8 cellular contexts compared by ENCODE assay signal in genomic region chr16:10743610-10744369, GRCh38. TPM values are rescaled to one million over a fixed set of nuclear protein-coding genes. Genes with fewer than 3 reads are reported as not detected.
DNase-seq lines count a peak whose midpoint lies in the region; ATAC-seq and TF ChIP-seq lines count a peak whose summit lies in the region.

Gene NUBP1 (plus strand): TSS chr16:10743842. CDS start chr16:10743864, 22 bp downstream.

- H3K9me3 ChIP-seq in CD8-positive, alpha-beta T cell (ENCODE audit: low read length), result no peaks in the 10 kb centered on the region
- H3K9me3 ChIP-seq in effector memory CD4-positive, alpha-beta T cell (ENCODE audit: control insufficient read depth, low read length), result no peaks in the 10 kb centered on the region

- H3K4me3 Mint-ChIP-seq in CD8-positive, alpha-beta T cell, result peak within 1 kb of the TSS; percentile 97

- peak within 1 kb of the TSS; percentile 85 for H3K27ac ChIP-seq in CD8-positive, alpha-beta T cell (ENCODE audit: low read depth, low read length)
- peak within 1 kb of the TSS; percentile 97 for H3K27ac ChIP-seq in effector memory CD4-positive, alpha-beta T cell (ENCODE audit: insufficient read depth, low read length, poor library complexity, severe bottlenecking)

- peaks cover 19% of the 10 kb centered on the region for H3K4me1 ChIP-seq in CD8-positive, alpha-beta T cell (ENCODE audit: insufficient read depth, low read length)
- H3K4me1 ChIP-seq in effector memory CD4-positive, alpha-beta T cell (ENCODE audit: control insufficient read depth, insufficient read depth, low read length, poor library complexity, severe bottlenecking), result peaks cover 12% of the 10 kb centered on the region

- H3K9me3 Mint-ChIP-seq in CD8-positive, alpha-beta T cell, result no peaks in the 10 kb centered on the region

- no peak for TF ChIP-seq CTCF in CD8-positive, alpha-beta T cell (IDR thresholded peaks at IDR 0.05)

- H3K4me3 ChIP-seq in CD8-positive, alpha-beta T cell (ENCODE audit: low read depth, low read length), result peak within 1 kb of the TSS; percentile 84
- H3K4me3 ChIP-seq in effector memory CD4-positive, alpha-beta T cell (ENCODE audit: insufficient read depth, low read depth, low read length, poor library complexity, severe bottlenecking), result peak within 1 kb of the TSS; percentile 81

- POLR2A ChIA-PET in CD8-positive, alpha-beta T cell (lab: Charles Lee), result interaction anchor here (0.8 to 2.3 kb wide), 7 partner anchors 10 to 512 kb away, joined by 3 to 8 read pairs (median 3); partner anchors contain the start of genes DEXI and SOCS1
- POLR2A ChIA-PET in activated CD8-positive, alpha-beta memory T cell treated with anti-CD3 and anti-CD28 coated beads for 36 hours (lab: Charles Lee), result interaction anchor here (1.1 to 1.5 kb wide), 4 partner anchors 128 to 175 kb away, joined by 4 to 6 read pairs (median 4); no protein-coding TSS in a partner anchor

- H3K36me3 ChIP-seq in CD8-positive, alpha-beta T cell (ENCODE audit: insufficient read depth, low read length), result peaks cover 11% of the 10 kb centered on the region
- H3K36me3 ChIP-seq in effector memory CD4-positive, alpha-beta T cell (ENCODE audit: control insufficient read depth, insufficient read depth, low read length), result peaks cover 10% of the 10 kb centered on the region

- H3K27ac Mint-ChIP-seq in CD8-positive, alpha-beta T cell, result peak within 1 kb of the TSS; percentile 99

- H3K27me3 ChIP-seq in CD8-positive, alpha-beta T cell (ENCODE audit: insufficient read depth, low read length), result no peaks in the 10 kb centered on the region
- no peaks in the 10 kb centered on the region for H3K27me3 ChIP-seq in effector memory CD4-positive, alpha-beta T cell (replicated peaks; ENCODE audit: control insufficient read depth, insufficient read depth, low read length, poor library complexity, severe bottlenecking)

- peak; percentile 95 for ATAC-seq in CD8-positive, alpha-beta T cell
- ATAC-seq in GM19467 (IDR thresholded peaks at IDR 0.05; ENCODE audit: unreplicated experiment), result peak; percentile 76

- CTCF ChIA-PET in CD8-positive, alpha-beta T cell (lab: Charles Lee), result interaction anchor here (0.8 to 2.0 kb wide), 3 partner anchors 22 to 233 kb away, joined by 3 to 6 read pairs (median 3); no protein-coding TSS in a partner anchor
- CTCF ChIA-PET in activated CD8-positive, alpha-beta memory T cell treated with anti-CD3 and anti-CD28 coated beads for 36 hours (lab: Charles Lee), result interaction anchor here (1.1 to 2.3 kb wide), 2 partner anchors 174 to 228 kb away, joined by 6 to 11 read pairs; no protein-coding TSS in a partner anchor

- peaks cover 42% of the 10 kb centered on the region for H3K36me3 Mint-ChIP-seq in CD8-positive, alpha-beta T cell

- intact Hi-C loops in CD8-positive, alpha-beta T cell (cut with DNase I, micrococcal nuclease), result loop anchor here (1.0 to 10.0 kb wide), 15 partner anchors 199 to 1946 kb away; partner anchors contain the start of genes ATF7IP2 (in 2 of the 2), GSPT1 (in 2 of the 2), SOCS1 (in 2 of the 2) and USP7 (in 2 of the 2)

- peak; percentile 98 to 100 (median 99) for DNase-seq in CD8-positive, alpha-beta T cell
- DNase-seq in HS-5 (ENCODE audit: low read depth) (peak; percentile 92), medulla oblongata (ENCODE audit: extremely low spot score) (peak; percentile 99)
- peak; percentile 99 for DNase-seq in NK-92 treated with Interleukin-12 subunit alpha and Interleukin-12 subunit beta, amount 100 ng/mL, for 24 hours (lab: John Stamatoyannopoulos, UW)
- peak; percentile 98 to 99 (median 99) for DNase-seq in effector memory CD4-positive, alpha-beta T cell
- peak; percentile 99 for DNase-seq in stimulated activated CD8-positive, alpha-beta memory T cell treated with anti-CD3 and anti-CD28 coated beads, Interleukin-12 subunit alpha, Interleukin-12 subunit beta, amount 100 ng/mL, for 1 hour (ENCODE audit: low read depth)

- H3K27me3 Mint-ChIP-seq in CD8-positive, alpha-beta T cell (ENCODE audit: low read depth), result no peaks in the 10 kb centered on the region

- peaks cover 38% of the 10 kb centered on the region for H3K4me1 Mint-ChIP-seq in CD8-positive, alpha-beta T cell (ENCODE audit: low read depth)

RNA-seq across cellular contexts. Expression of gene NUBP1, which starts in this region (rescaled TPM):
- 10 to 100 TPM; 22.8 to 25.1 TPM for total RNA-seq in CD8-positive, alpha-beta T cell
- total RNA-seq in activated CD8-positive, alpha-beta memory T cell treated with anti-CD3 and anti-CD28 coated beads for 36 hours, result 10 to 100 TPM; 32.5 to 37.0 TPM

Comparison
In these comparisons a context has a peak if more than half of its experiments do, and no peak if none do; other contexts are left out.
1. Peak in every context shown above with its lines: DNase-seq, ATAC-seq, H3K4me3 ChIP-seq and H3K27ac ChIP-seq.